In genomic region chr9:76608562-76609254, GRCh38 we compare ENCODE assay signal across 25 cellular contexts.
"Had no signal": no experiment of that assay in that cellular context is flagged by ENCODE, and none has a peak within 500 bp of the region (broad histone marks: within the 10 kb centered on the region; RNA-seq: fewer than 3 reads in every experiment).

No MANE protein-coding gene starts in this region.

- H3K27me3 Mint-ChIP-seq: progenitor cell of endocrine pancreas had no signal

- H3K36me3 ChIP-seq: heart right ventricle, left ventricle myocardium inferior, ovary, right lobe of liver, suprapubic skin had no signal

- H3K9me3 ChIP-seq: ascending aorta, esophagus muscularis mucosa, heart right ventricle, left ventricle myocardium inferior, ovary, right lobe of liver, suprapubic skin, tibial artery had no signal

- H3K27ac ChIP-seq: left ventricle myocardium inferior, ovary, right lobe of liver, suprapubic skin, tibial artery, VCaP had no signal

- H3K4me1 Mint-ChIP-seq: activated naive CD4-positive, alpha-beta T cell treated with anti-CD3 and anti-CD28 coated beads, Interleukin-2, amount 10 ng/mL, durations not matched to agents 7 days and 5 days had no signal

- H3K36me3 Mint-ChIP-seq: activated naive CD4-positive, alpha-beta T cell treated with anti-CD3 and anti-CD28 coated beads, Interleukin-2, amount 10 ng/mL, durations not matched to agents 7 days and 5 days; activated naive CD8-positive, alpha-beta T cell treated with anti-CD3 and anti-CD28 coated beads, Interleukin-2, amount 10 ng/mL, durations not matched to agents 7 days and 5 days had no signal

- H3K4me3 Mint-ChIP-seq: activated naive CD4-positive, alpha-beta T cell treated with anti-CD3 and anti-CD28 coated beads, Interleukin-2, amount 10 ng/mL, durations not matched to agents 7 days and 5 days; activated naive CD8-positive, alpha-beta T cell treated with anti-CD3 and anti-CD28 coated beads, Interleukin-2, amount 10 ng/mL, durations not matched to agents 7 days and 5 days; nephron progenitor cell had no signal

- H3K4me3 ChIP-seq: ascending aorta, esophagus muscularis mucosa, heart right ventricle, left ventricle myocardium inferior, lung, ovary, right lobe of liver, suprapubic skin, tibial artery had no signal

- H3K4me1 ChIP-seq: right lobe of liver had no signal

- H3K27ac Mint-ChIP-seq: activated naive CD4-positive, alpha-beta T cell treated with anti-CD3 and anti-CD28 coated beads, Interleukin-2, amount 10 ng/mL, durations not matched to agents 7 days and 5 days; activated naive CD8-positive, alpha-beta T cell treated with anti-CD3 and anti-CD28 coated beads, Interleukin-2, amount 10 ng/mL, durations not matched to agents 7 days and 5 days; nephron progenitor cell had no signal

- H3K27me3 ChIP-seq: ascending aorta, heart right ventricle, ovary, right lobe of liver, suprapubic skin, tibial artery had no signal

- H3K9me3 Mint-ChIP-seq: activated naive CD4-positive, alpha-beta T cell treated with anti-CD3 and anti-CD28 coated beads, Interleukin-2, amount 10 ng/mL, durations not matched to agents 7 days and 5 days; activated naive CD8-positive, alpha-beta T cell treated with anti-CD3 and anti-CD28 coated beads, Interleukin-2, amount 10 ng/mL, durations not matched to agents 7 days and 5 days had no signal

- DNase-seq: activated CD4-positive, alpha-beta T cell treated with anti-CD3 and anti-CD28 coated beads for 4 hours; activated CD4-positive, alpha-beta T cell treated with anti-CD3 and anti-CD28 coated beads, Interleukin-2, amount 50 U/mL, for 4 hours; activated CD8-positive, alpha-beta memory T cell treated with anti-CD3 and anti-CD28 coated beads for 24 hours; activated gamma-delta T cell; activated naive CD4-positive, alpha-beta T cell treated with anti-CD3 and anti-CD28 coated beads, Interleukin-2, amount 10 ng/mL, durations not matched to agents 7 days and 5 days; activated naive CD8-positive, alpha-beta T cell treated with anti-CD3 and anti-CD28 coated beads, Interleukin-2, amount 10 ng/mL, durations not matched to agents 7 days and 5 days; caudate nucleus; cortex of kidney; foreskin melanocyte; heart right ventricle; kidney glomerular epithelial cell; left ventricle myocardium inferior; mesendoderm; nephron progenitor cell; ovary; right lobe of liver; stimulated activated naive CD4-positive, alpha-beta T cell; T-helper 9 cell; tibial artery had no signal
